In genomic region chr11:111765320-111765983, GRCh38 we compare ENCODE assay signal across 8 cellular contexts. TPM values are rescaled to one million over a fixed set of nuclear protein-coding genes. Genes with fewer than 3 reads are reported as not detected.
DNase-seq lines count a peak whose midpoint lies in the region; ATAC-seq, FAIRE-seq and TF ChIP-seq lines count a peak whose summit lies in the region.

No MANE protein-coding gene starts in this region.

- H3K4me2 ChIP-seq in GM12878 (ENCODE audit: control insufficient read depth, insufficient read depth), result peak overlapping the region; percentile 92

- BruUV-seq in GM12878 (replicated peaks; lab: Mats Ljungman, UMichigan), result TSS peak; percentile 46

- TF ChIP-seq POLR2A in GM12878 (IDR thresholded peaks at IDR 0.05; ENCODE audit: low read depth, low read length), result no peak

- H3K27me3 ChIP-seq in HUES48 (ENCODE audit: control insufficient read depth, insufficient read depth, low read length), result no peaks in the 10 kb centered on the region
- no peaks in the 10 kb centered on the region for H3K27me3 ChIP-seq in GM12878 (replicated peaks in 1 of 2; ENCODE audit: control insufficient read depth in 2 of 2, insufficient read depth in 2 of 2, low read length in 1 of 2)
- no peaks in the 10 kb centered on the region for H3K27me3 ChIP-seq in stomach smooth muscle (ENCODE audit: control insufficient read depth in 1 of 2, insufficient read depth in 2 of 2, low read length in 2 of 2)

- peaks cover 22% of the 10 kb centered on the region for H3K79me2 ChIP-seq in GM12878 (ENCODE audit: control insufficient read depth, insufficient read depth, low read length)

- intact Hi-C loops in GM12878 (cut with micrococcal nuclease; ENCODE audit: unreplicated experiment), result no loop called here

- no peak for TF ChIP-seq RAD21 in GM12878 (IDR thresholded peaks at IDR 0.05; ENCODE audit: insufficient read depth, low read depth, low read length)

- POLR2A ChIA-PET in GM12878 (lab: Charles Lee), result interaction anchor here (0.9 to 6.0 kb wide), 11 partner anchors 10 to 348 kb away, joined by 3 to 56 read pairs (median 5); partner anchors contain the start of gene SIK2

- peak overlapping the region; percentile 97 for H2AFZ ChIP-seq in GM12878 (ENCODE audit: control insufficient read depth, low read depth, low read length)

- DNase-seq in ELR (ENCODE audit: low read depth) (peak; percentile 29), GM12878 (ENCODE audit: low read depth, low spot score) (no peak), inferior parietal cortex (ENCODE audit: extremely low spot score) (peak; percentile 40), activated gamma-delta T cell treated with Interleukin-2 at 50 U/mL for 16 hours (no peak)

- peak overlapping the region; percentile 87 for H3K27ac ChIP-seq in HUES48 (ENCODE audit: low read depth, low read length)
- peak overlapping the region; percentile 77 for H3K27ac ChIP-seq in GM12878 (ENCODE audit: control insufficient read depth, insufficient read depth)
- peak overlapping the region; percentile 92 for H3K27ac ChIP-seq in stomach smooth muscle (ENCODE audit: low read length)

- TF ChIP-seq EP300 in GM12878 (IDR thresholded peaks at IDR 0.05; ENCODE audit: borderline replicate concordance in 1 of 2, control insufficient read depth in 1 of 2, low read depth in 2 of 2, low read length in 2 of 2), result no peak

- under 1% methylated on average over 28 of the region's 28 CpGs for whole genome bisulfite sequencing in GM12878 (ENCODE audit: insufficient coverage, insufficient replicate concordance, low lambda C conversion rate, missing lambda C conversion rate)

- RAD21 ChIA-PET in GM12878 (lab: Charles Lee; ENCODE audit: unreplicated experiment), result interaction anchor here (0.6 to 7.6 kb wide), 19 partner anchors 10 to 178 kb away, joined by 3 to 136 read pairs (median 4); partner anchors contain the start of gene SIK2

- SMC1A ChIA-PET in GM12878 (lab: Charles Lee; ENCODE audit: uncharacterized antibody, unreplicated experiment), result interaction anchor here (0.6 to 8.1 kb wide), 27 partner anchors 10 to 1639 kb away, joined by 3 to 154 read pairs (median 5); partner anchors contain the start of gene SIK2

- FAIRE-seq in GM12878 (lab: Jason Lieb, UNC), result no peak

- H3K4me3 ChIP-seq in HUES48 (ENCODE audit: low read depth, low read length) (peak overlapping the region; percentile 91), GM12878 (peak overlapping the region; percentile 78), stomach smooth muscle (ENCODE audit: low read length in 2 of 2) (peak overlapping the region; percentile 90 to 95)

- no peak for TF ChIP-seq CTCF in GM12878 (IDR thresholded peaks at IDR 0.05 in 2 of 3, conservative IDR thresholded peaks at IDR 0.05 in 1 of 3; ENCODE audit: control insufficient read depth in 2 of 3, extremely low read depth in 1 of 3, insufficient read depth in 1 of 3, low read depth in 3 of 3, low read length in 3 of 3)

- in situ Hi-C loops in GM12878 (cut with MboI), result no loop called here

- H3K36me3 ChIP-seq in HUES48 (ENCODE audit: control insufficient read depth, insufficient read depth, low read length) (peaks cover 43% of the 10 kb centered on the region), GM12878 (ENCODE audit: control insufficient read depth in 2 of 2, insufficient read depth in 2 of 2, low read length in 1 of 2) (peaks cover 2 to 14% of the 10 kb centered on the region in 2 experiments), stomach smooth muscle (ENCODE audit: control insufficient read depth in 2 of 2, insufficient read depth in 2 of 2, low read length in 2 of 2) (peaks cover 5 to 29% of the 10 kb centered on the region in 2 donors)

- H4K20me1 ChIP-seq in GM12878 (ENCODE audit: control insufficient read depth, insufficient read depth), result no peaks in the 10 kb centered on the region

- H3K9me3 ChIP-seq in HUES48 (ENCODE audit: control insufficient read depth, insufficient read depth, low read length), result no peaks in the 10 kb centered on the region
- no peaks in the 10 kb centered on the region for H3K9me3 ChIP-seq in GM12878 (replicated peaks; ENCODE audit: control insufficient read depth, insufficient read depth, low read length)
- H3K9me3 ChIP-seq in stomach smooth muscle (ENCODE audit: control insufficient read depth in 2 of 2, low read length in 2 of 2), result no peaks in the 10 kb centered on the region

- ATAC-seq in GM21390 (IDR thresholded peaks at IDR 0.05; ENCODE audit: unreplicated experiment) (peak; percentile 35), GM12878 (peak; percentile 63), GM18861 (IDR thresholded peaks at IDR 0.05; ENCODE audit: unreplicated experiment) (no peak)

- peaks cover 32% of the 10 kb centered on the region for H3K4me1 ChIP-seq in HUES48 (ENCODE audit: control insufficient read depth, insufficient read depth, low read length)
- H3K4me1 ChIP-seq in GM12878 (ENCODE audit: control insufficient read depth, insufficient read depth, low read length), result no peaks in the 10 kb centered on the region; the same call in 1 of the 2 replicates
- H3K4me1 ChIP-seq in stomach smooth muscle (ENCODE audit: control insufficient read depth, insufficient read depth, low read length), result peaks cover 12% of the 10 kb centered on the region

- H3K9ac ChIP-seq in HUES48 (ENCODE audit: low read depth, low read length) (peak overlapping the region; percentile 70), GM12878 (ENCODE audit: control insufficient read depth, insufficient read depth, low read length) (peak overlapping the region; percentile 80), stomach smooth muscle (ENCODE audit: low read length in 2 of 2) (peak overlapping the region; percentile 83 to 84)

- CTCF ChIA-PET in GM12878 (lab: Yijun Ruan, JAX), result interaction anchor here (0.7 to 13.4 kb wide), 16 partner anchors 8 to 199 kb away, joined by 3 to 174 read pairs (median 4); partner anchors contain the start of gene SIK2

TF ChIP-seq in GM12878, 131 proteins besides CTCF, POLR2A, EP300 and RAD21 (continues in another document):
- TF ChIP-seq MTA2 (IDR thresholded peaks at IDR 0.05; ENCODE audit: low read depth), result no peak
- TF ChIP-seq, protein P1, sequence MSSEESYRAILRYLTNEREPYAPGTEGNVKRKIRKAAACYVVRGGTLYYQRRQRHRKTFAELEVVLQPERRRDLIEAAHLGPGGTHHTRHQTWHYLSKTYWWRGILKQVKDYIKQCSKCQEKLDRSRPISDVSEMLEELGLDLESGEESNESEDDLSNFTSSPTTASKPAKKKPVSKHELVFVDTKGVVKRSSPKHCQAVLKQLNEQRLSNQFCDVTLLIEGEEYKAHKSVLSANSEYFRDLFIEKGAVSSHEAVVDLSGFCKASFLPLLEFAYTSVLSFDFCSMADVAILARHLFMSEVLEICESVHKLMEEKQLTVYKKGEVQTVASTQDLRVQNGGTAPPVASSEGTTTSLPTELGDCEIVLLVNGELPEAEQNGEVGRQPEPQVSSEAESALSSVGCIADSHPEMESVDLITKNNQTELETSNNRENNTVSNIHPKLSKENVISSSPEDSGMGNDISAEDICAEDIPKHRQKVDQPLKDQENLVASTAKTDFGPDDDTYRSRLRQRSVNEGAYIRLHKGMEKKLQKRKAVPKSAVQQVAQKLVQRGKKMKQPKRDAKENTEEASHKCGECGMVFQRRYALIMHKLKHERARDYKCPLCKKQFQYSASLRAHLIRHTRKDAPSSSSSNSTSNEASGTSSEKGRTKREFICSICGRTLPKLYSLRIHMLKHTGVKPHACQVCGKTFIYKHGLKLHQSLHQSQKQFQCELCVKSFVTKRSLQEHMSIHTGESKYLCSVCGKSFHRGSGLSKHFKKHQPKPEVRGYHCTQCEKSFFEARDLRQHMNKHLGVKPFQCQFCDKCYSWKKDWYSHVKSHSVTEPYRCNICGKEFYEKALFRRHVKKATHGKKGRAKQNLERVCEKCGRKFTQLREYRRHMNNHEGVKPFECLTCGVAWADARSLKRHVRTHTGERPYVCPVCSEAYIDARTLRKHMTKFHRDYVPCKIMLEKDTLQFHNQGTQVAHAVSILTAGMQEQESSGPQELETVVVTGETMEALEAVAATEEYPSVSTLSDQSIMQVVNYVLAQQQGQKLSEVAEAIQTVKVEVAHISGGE (CRISPR knock-in tag; IDR thresholded peaks at IDR 0.05), result no peak
- TF ChIP-seq RUNX3 (IDR thresholded peaks at IDR 0.05; ENCODE audit: low read length), result peak; percentile 35; the same call in 1 of the 2 replicates
- TF ChIP-seq, protein P2, sequence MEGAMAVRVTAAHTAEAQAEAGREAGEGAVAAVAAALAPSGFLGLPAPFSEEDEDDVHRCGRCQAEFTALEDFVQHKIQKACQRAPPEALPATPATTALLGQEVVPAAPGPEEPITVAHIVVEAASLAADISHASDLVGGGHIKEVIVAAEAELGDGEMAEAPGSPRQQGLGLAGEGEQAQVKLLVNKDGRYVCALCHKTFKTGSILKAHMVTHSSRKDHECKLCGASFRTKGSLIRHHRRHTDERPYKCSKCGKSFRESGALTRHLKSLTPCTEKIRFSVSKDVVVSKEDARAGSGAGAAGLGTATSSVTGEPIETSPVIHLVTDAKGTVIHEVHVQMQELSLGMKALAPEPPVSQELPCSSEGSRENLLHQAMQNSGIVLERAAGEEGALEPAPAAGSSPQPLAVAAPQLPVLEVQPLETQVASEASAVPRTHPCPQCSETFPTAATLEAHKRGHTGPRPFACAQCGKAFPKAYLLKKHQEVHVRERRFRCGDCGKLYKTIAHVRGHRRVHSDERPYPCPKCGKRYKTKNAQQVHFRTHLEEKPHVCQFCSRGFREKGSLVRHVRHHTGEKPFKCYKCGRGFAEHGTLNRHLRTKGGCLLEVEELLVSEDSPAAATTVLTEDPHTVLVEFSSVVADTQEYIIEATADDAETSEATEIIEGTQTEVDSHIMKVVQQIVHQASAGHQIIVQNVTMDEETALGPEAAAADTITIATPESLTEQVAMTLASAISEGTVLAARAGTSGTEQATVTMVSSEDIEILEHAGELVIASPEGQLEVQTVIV (IDR thresholded peaks at IDR 0.05; ENCODE audit: borderline replicate concordance, partially characterized antibody), result no peak
- 0 out of 2 replicates have a peak, but pooled peaks have one; percentile 2 for TF ChIP-seq NBN (IDR thresholded peaks at IDR 0.05)

RNA-seq across cellular contexts. Expression of gene PPP2R1B, which starts 0.7 kb away (rescaled TPM):
- total RNA-seq in GM12878 (2013; cell fraction: nucleolus; rRNA removed), result 90.2 and 93.2 TPM in 2 replicates
- total RNA-seq in GM12878 (2014; rRNA removed) (33.9 and 39.5 TPM in 2 replicates), GM12878 (2014; rRNA removed; fragmentation: Illumina TruSeq; extraction: Trizol) (27.6 and 27.8 TPM in 2 replicates), GM12878 (2021) (47.3 and 49.1 TPM in 2 replicates)
- 18.3 TPM for polyA plus RNA-seq in GM12878 (2011; ENCODE audit: low read depth)
- polyA plus RNA-seq in GM12878 (2011; rRNA removed) (45.1 and 45.9 TPM in 2 replicates), GM12878 (2014; fragmentation: Illumina TruSeq; extraction: Trizol) (34.4 and 36.1 TPM in 2 replicates), GM12878 (2014; fragmentation: Nextera tagmentation; extraction: Ambion mirVana) (10 to 100 TPM; 28.5 to 37.0 TPM), GM12878 (2014; rRNA removed) (26.6 and 27.3 TPM in 2 replicates), GM12878 (2016; fragmentation: Nextera tagmentation; extraction: Ambion mirVana) (10 to 100 TPM; 63.4 to 68.2 TPM)
- 35.6 and 43.4 TPM in 2 replicates for polyA plus RNA-seq in GM12878 (2011; cell fraction: cytosol; rRNA removed)
- 26.8 and 30.2 TPM in 2 replicates for polyA plus RNA-seq in GM12878 (2011; cell fraction: nucleus; rRNA removed)
- 14.7 and 18.3 TPM in 2 replicates for polyA plus RNA-seq in GM12878 (2012)
- 81.0 and 86.2 TPM in 2 replicates for polyA minus RNA-seq in GM12878 (2011; rRNA and poly(A)+ RNA removed)
- polyA minus RNA-seq in GM12878 (2011; cell fraction: cytosol; rRNA and poly(A)+ RNA removed), result 24.2 and 30.5 TPM in 2 replicates
- 25.5 and 36.2 TPM in 2 replicates for polyA minus RNA-seq in GM12878 (2011; cell fraction: nucleus; rRNA and poly(A)+ RNA removed)

Comparison
In these comparisons a context has a peak if more than half of its experiments do, and no peak if none do; other contexts are left out.
1. DNase-seq: peak in ELR (single experiment) and inferior parietal cortex (single experiment); none in GM12878 (single experiment) and activated gamma-delta T cell treated with Interleukin-2 at 50 U/mL for 16 hours (single experiment).
2. Peak in every context shown above with its lines, with median percentiles within 50 percentile points of each other: H3K27ac ChIP-seq, H3K4me3 ChIP-seq and H3K9ac ChIP-seq.